9 cellular contexts compared by ENCODE assay signal in the genomic region with DNA sequence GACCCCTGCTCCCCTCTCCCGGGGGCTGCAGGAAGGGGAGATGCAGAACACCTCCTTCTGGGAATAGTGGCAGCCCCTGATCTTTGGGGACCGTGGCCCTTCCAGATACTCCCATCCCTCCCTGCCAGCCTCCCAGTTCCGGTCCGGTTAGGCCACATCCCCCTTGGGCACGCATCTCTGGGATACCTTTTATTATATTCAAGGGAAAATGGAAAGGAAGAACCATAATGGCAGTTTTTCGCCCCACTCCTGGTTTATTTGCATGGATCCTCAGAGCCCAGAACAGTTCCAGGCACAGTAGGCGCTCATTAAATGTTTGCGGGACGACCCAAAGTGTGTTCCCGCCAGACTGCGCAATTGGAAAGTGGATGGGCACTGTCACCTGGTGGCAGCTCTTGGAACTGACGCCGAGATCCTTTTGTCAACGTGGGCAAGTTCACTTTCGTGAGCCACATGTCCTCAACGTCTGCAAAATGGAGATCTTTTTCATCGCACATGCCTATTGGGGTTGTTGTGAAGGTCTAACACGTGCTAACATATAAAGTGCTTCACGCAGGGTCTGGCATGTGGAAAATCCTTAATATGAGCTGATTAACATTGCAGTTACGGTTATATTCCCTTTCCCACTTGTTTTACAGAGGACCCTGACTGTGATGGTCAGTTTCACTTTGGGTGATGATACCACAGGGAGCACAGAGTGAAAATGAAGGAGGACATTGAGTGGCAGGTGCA. TPM values are rescaled to one million over a fixed set of nuclear protein-coding genes. Genes with fewer than 3 reads are reported as not detected.
A peak's percentile ranks its signal among the peaks of the same experiment; 100 is the strongest.
DNase-seq lines count a peak whose midpoint lies in the region; ATAC-seq and TF ChIP-seq lines count a peak whose summit lies in the region.
"Had no signal": no experiment of that assay in that cellular context is flagged by ENCODE, and none has a peak within 500 bp of the region (broad histone marks: within the 10 kb centered on the region; RNA-seq: fewer than 3 reads in every experiment).

No MANE protein-coding gene starts in this region.

- no peaks in the 10 kb centered on the region for H3K4me1 ChIP-seq in HEK293 (ENCODE audit: control insufficient read depth, insufficient read depth, low read length)

- peak; percentile 74 for ATAC-seq in activated B cell treated with CpG ODN at 0.5 μM for 24 hours (ENCODE audit: low read depth)
- no peak for ATAC-seq in HG02588 (IDR thresholded peaks at IDR 0.05; ENCODE audit: unreplicated experiment)

- intact Hi-C loops in activated B cell treated with CpG ODN at 0.5 μM for 24 hours (cut with micrococcal nuclease), result loop anchor here (1.0 to 5.0 kb wide), 5 partner anchors 303 to 800 kb away; a partner anchor contains a TSS

- H3K4me3 ChIP-seq in HEK293 (ENCODE audit: low read depth, low read length) (no peak overlapping the region), cardiac fibroblast (replicated peaks in 1 of 2; ENCODE audit: low read depth in 2 of 2, low read length in 2 of 2) (peak overlapping the region in 1 of 2 donors; percentile 17), kidney epithelial cell (ENCODE audit: low read depth, low read length) (no peak overlapping the region)

- peaks cover 4% of the 10 kb centered on the region for H3K27me3 ChIP-seq in kidney epithelial cell (ENCODE audit: control insufficient read depth, insufficient read depth, low read length)

- H3K27ac Mint-ChIP-seq in activated B cell treated with CpG ODN at 0.5 μM for 24 hours, result no peak overlapping the region

- TF ChIP-seq CTCF in HEK293 (tag by site-specific recombination; IDR thresholded peaks at IDR 0.05), result peak; percentile 87
- TF ChIP-seq CTCF in activated B cell treated with CpG ODN at 0.5 μM for 24 hours (IDR thresholded peaks at IDR 0.05), result peak; percentile 72
- peak; percentile 100 for TF ChIP-seq CTCF in cardiac fibroblast (IDR thresholded peaks at IDR 0.05; ENCODE audit: low read depth, low read length)
- peak; percentile 100 for TF ChIP-seq CTCF in kidney epithelial cell (IDR thresholded peaks at IDR 0.05; ENCODE audit: insufficient read depth, low read length, poor library complexity, severe bottlenecking)

- H3K4me1 Mint-ChIP-seq in activated B cell treated with CpG ODN at 0.5 μM for 24 hours, result peaks cover 31% of the 10 kb centered on the region

- no peaks in the 10 kb centered on the region for H3K36me3 Mint-ChIP-seq in activated B cell treated with CpG ODN at 0.5 μM for 24 hours (ENCODE audit: low read depth)

- CTCF ChIA-PET in HEK293 (lab: Yijun Ruan, JAX), result interaction anchor here (0.5 to 6.6 kb wide), 33 partner anchors 9 to 628 kb away, joined by 3 to 99 read pairs (median 4); a partner anchor contains a TSS
- CTCF ChIA-PET in activated B cell treated with CpG ODN at 0.5 μM for 24 hours (lab: Charles Lee), result interaction anchor here (1.4 to 6.4 kb wide), 3 partner anchors 285 to 329 kb away, joined by 4 to 47 read pairs (median 22); a partner anchor contains a TSS

- H3K27ac ChIP-seq in HEK293 (ENCODE audit: extremely low read depth, low read depth, low read length), result no peak overlapping the region
- H3K27ac ChIP-seq: epithelial cell of prostate had no signal

- DNase-seq in DMS 273 (lab: John Stamatoyannopoulos, UW; ENCODE audit: unreplicated experiment), result peak; percentile 93
- peak; percentile 48 for DNase-seq in NCI-H226
- peak; percentile 58 for DNase-seq in activated B cell treated with CpG ODN at 0.5 μM for 24 hours
- DNase-seq in cardiac fibroblast (ENCODE audit: low read depth in 2 of 2), result peak; percentile 83 to 84
- no peak for DNase-seq in kidney epithelial cell (ENCODE audit: low read depth)
- peak; percentile 67 to 81 for DNase-seq in stimulated activated CD4-positive, alpha-beta T cell treated with anti-CD3 and anti-CD28 coated beads, Interleukin-15, amount 100 ng/mL, for 48 hours (ENCODE audit: low read depth in 2 of 2)

- H3K9me3 ChIP-seq in HEK293 (ENCODE audit: control insufficient read depth, insufficient read depth, low read depth, low read length), result no peaks in the 10 kb centered on the region

- POLR2A ChIA-PET in HEK293 (lab: Yijun Ruan, JAX) (interaction anchor here (1.0 kb wide), 1 partner anchor 285 kb away, joined by 4 read pairs; no protein-coding TSS in a partner anchor), activated B cell treated with CpG ODN at 0.5 μM for 24 hours (lab: Charles Lee) (interaction anchor here (0.8 kb wide), 1 partner anchor 331 kb away, joined by 4 read pairs; a partner anchor contains a TSS)

- H3K27me3 Mint-ChIP-seq in activated B cell treated with CpG ODN at 0.5 μM for 24 hours, result peaks cover 35% of the 10 kb centered on the region

- H3K9me3 Mint-ChIP-seq in activated B cell treated with CpG ODN at 0.5 μM for 24 hours, result peaks cover 2% of the 10 kb centered on the region

- H3K36me3 ChIP-seq in HEK293 (ENCODE audit: control insufficient read depth in 2 of 2, insufficient read depth in 1 of 2, low read length in 2 of 2) (no peaks in the 10 kb centered on the region), kidney epithelial cell (ENCODE audit: control insufficient read depth, insufficient read depth, low read length) (peaks cover 1% of the 10 kb centered on the region)

- H3K4me3 Mint-ChIP-seq in activated B cell treated with CpG ODN at 0.5 μM for 24 hours, result peak overlapping the region; percentile 82

TF ChIP-seq in HEK293, 187 proteins besides CTCF, POLR2A, EP300 and RAD21 (continues in another document):
- TF ChIP-seq ZBTB8A (tag by site-specific recombination; IDR thresholded peaks at IDR 0.05) (0 out of 2 replicates have a peak, but pooled peaks have one; percentile 13), ZSCAN30 (tag by site-specific recombination; IDR thresholded peaks at IDR 0.05) (peak; percentile 88; the same call in 1 of the 2 replicates), ZNF175 (tag by site-specific recombination; IDR thresholded peaks at IDR 0.05) (no peak), ZBTB17 (tag by site-specific recombination; IDR thresholded peaks at IDR 0.05) (peak; percentile 81), ZNF133 (tag by site-specific recombination; IDR thresholded peaks at IDR 0.05) (peak; percentile 38; the same call in 1 of the 2 replicates), ZNF843 (tag by site-specific recombination; IDR thresholded peaks at IDR 0.05) (0 out of 2 replicates have a peak, but pooled peaks have one; percentile 36), SP3 (tag by site-specific recombination; IDR thresholded peaks at IDR 0.05) (0 out of 2 replicates have a peak, but pooled peaks have one; percentile 13), IKZF3 (tag by site-specific recombination; IDR thresholded peaks at IDR 0.05) (peak; percentile 61; the same call in 1 of the 2 replicates), ZNF664 (tag by site-specific recombination; IDR thresholded peaks at IDR 0.05) (peak; percentile 99), MZF1 (tag by site-specific recombination; IDR thresholded peaks at IDR 0.05; ENCODE audit: borderline replicate concordance) (0 out of 2 replicates have a peak, but pooled peaks have one; percentile 51), ZNF146 (tag by site-specific recombination; IDR thresholded peaks at IDR 0.05) (no peak)
- TF ChIP-seq, protein P1, sequence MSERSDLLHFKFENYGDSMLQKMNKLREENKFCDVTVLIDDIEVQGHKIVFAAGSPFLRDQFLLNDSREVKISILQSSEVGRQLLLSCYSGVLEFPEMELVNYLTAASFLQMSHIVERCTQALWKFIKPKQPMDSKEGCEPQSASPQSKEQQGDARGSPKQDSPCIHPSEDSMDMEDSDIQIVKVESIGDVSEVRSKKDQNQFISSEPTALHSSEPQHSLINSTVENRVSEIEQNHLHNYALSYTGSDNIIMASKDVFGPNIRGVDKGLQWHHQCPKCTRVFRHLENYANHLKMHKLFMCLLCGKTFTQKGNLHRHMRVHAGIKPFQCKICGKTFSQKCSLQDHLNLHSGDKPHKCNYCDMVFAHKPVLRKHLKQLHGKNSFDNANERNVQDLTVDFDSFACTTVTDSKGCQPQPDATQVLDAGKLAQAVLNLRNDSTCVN (tag by site-specific recombination; optimal IDR thresholded peaks at IDR 0.05), result peak; percentile 30
- TF ChIP-seq, protein P2, sequence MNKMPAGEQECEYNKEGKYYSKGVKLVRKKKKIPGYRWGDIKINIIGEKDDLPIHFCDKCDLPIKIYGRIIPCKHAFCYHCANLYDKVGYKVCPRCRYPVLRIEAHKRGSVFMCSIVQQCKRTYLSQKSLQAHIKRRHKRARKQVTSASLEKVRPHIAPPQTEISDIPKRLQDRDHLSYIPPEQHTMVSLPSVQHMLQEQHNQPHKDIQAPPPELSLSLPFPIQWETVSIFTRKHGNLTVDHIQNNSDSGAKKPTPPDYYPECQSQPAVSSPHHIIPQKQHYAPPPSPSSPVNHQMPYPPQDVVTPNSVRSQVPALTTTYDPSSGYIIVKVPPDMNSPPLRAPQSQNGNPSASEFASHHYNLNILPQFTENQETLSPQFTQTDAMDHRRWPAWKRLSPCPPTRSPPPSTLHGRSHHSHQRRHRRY (tag by site-specific recombination; IDR thresholded peaks at IDR 0.05), result no peak
- TF ChIP-seq, protein P3, sequence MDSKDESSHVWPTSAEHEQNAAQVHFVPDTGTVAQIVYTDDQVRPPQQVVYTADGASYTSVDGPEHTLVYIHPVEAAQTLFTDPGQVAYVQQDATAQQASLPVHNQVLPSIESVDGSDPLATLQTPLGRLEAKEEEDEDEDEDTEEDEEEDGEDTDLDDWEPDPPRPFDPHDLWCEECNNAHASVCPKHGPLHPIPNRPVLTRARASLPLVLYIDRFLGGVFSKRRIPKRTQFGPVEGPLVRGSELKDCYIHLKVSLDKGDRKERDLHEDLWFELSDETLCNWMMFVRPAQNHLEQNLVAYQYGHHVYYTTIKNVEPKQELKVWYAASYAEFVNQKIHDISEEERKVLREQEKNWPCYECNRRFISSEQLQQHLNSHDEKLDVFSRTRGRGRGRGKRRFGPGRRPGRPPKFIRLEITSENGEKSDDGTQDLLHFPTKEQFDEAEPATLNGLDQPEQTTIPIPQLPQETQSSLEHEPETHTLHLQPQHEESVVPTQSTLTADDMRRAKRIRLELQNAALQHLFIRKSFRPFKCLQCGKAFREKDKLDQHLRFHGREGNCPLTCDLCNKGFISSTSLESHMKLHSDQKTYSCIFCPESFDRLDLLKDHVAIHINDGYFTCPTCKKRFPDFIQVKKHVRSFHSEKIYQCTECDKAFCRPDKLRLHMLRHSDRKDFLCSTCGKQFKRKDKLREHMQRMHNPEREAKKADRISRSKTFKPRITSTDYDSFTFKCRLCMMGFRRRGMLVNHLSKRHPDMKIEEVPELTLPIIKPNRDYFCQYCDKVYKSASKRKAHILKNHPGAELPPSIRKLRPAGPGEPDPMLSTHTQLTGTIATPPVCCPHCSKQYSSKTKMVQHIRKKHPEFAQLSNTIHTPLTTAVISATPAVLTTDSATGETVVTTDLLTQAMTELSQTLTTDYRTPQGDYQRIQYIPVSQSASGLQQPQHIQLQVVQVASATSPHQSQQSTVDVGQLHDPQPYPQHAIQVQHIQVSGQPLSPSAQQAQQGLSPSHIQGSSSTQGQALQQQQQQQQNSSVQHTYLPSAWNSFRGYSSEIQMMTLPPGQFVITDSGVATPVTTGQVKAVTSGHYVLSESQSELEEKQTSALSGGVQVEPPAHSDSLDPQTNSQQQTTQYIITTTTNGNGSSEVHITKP (tag by site-specific recombination; IDR thresholded peaks at IDR 0.05), result peak; percentile 64

RNA-seq across cellular contexts. Expression of a gene that starts 1.6 kb away (rescaled TPM):
- total RNA-seq in activated B cell treated with CpG ODN at 0.5 μM for 24 hours (0.07 TPM in 1 of 2 replicates, not detected in the other), kidney epithelial cell (11.2 and 14.0 TPM in 2 replicates)

Comparison
In these comparisons a context has a peak if more than half of its experiments do, and no peak if none do; other contexts are left out.
1. RNA of a gene that starts 1.6 kb away (total RNA-seq): 11.2 to 14.0 TPM in kidney epithelial cell; 0.07 TPM in activated B cell treated with CpG ODN at 0.5 μM for 24 hours; every median in the first group is over 10 times any median in the second.
2. Peak in every context shown above with its lines, with median percentiles within 50 percentile points of each other: CTCF ChIP-seq.